ENCODE assay signal across 1 cellular context in the genomic region with DNA sequence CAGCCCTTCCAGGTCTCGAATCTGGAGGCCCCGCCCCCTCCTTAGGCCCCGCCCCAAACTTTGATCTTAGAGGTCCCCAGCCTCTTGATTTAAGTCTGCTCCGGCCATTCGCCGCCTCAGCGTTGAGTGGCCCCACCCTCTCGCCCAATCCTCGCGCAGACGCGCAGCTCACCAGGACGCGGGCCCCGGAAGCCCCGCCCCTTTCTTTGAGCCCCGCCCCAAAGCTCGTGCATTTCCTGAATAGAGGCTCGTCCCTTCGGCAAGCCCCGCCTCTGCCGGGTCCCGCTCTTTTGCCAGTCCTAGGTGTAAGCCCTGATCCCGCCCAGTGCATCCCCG.
TF ChIP-seq lines count a peak whose summit lies in the region.

No MANE protein-coding gene starts in this region.

TF ChIP-seq in SK-N-SH, 30 proteins besides CTCF, POLR2A, EP300 and RAD21 (continued from another document):
- TF ChIP-seq ZBTB33 (IDR thresholded peaks at IDR 0.05; ENCODE audit: borderline replicate concordance, low read depth), result no peak
- TF ChIP-seq, protein P1, sequence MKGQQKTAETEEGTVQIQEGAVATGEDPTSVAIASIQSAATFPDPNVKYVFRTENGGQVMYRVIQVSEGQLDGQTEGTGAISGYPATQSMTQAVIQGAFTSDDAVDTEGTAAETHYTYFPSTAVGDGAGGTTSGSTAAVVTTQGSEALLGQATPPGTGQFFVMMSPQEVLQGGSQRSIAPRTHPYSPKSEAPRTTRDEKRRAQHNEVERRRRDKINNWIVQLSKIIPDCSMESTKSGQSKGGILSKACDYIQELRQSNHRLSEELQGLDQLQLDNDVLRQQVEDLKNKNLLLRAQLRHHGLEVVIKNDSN (IDR thresholded peaks at IDR 0.05; ENCODE audit: borderline replicate concordance, low read depth), result no peak
- no peak for TF ChIP-seq YY1 (IDR thresholded peaks at IDR 0.05; ENCODE audit: low read depth)
- no peak for TF ChIP-seq TCF12 (IDR thresholded peaks at IDR 0.05)
- TF ChIP-seq FOXM1 (IDR thresholded peaks at IDR 0.05; ENCODE audit: low read depth), result no peak
- peak; percentile 32; the same call in 1 of the 2 replicates for TF ChIP-seq IRF3 (IDR thresholded peaks at IDR 0.05; ENCODE audit: low read depth, low read length)
- no peak for TF ChIP-seq REST (IDR thresholded peaks at IDR 0.05; ENCODE audit: low read depth, low read length)
- no peak for TF ChIP-seq TAF1 (IDR thresholded peaks at IDR 0.05; ENCODE audit: borderline replicate concordance, low read depth, low read length)
- TF ChIP-seq MAX (IDR thresholded peaks at IDR 0.05; ENCODE audit: low read depth), result no peak
- no peak for TF ChIP-seq JUND (IDR thresholded peaks at IDR 0.05)
- no peak; the same call in none of the 2 replicates for TF ChIP-seq ELF1 (IDR thresholded peaks at IDR 0.05)
- no peak for TF ChIP-seq GABPA (IDR thresholded peaks at IDR 0.05; ENCODE audit: low read depth)
- TF ChIP-seq NFIC (IDR thresholded peaks at IDR 0.05; ENCODE audit: borderline replicate concordance), result no peak
- TF ChIP-seq FOSL2 (IDR thresholded peaks at IDR 0.05; ENCODE audit: borderline replicate concordance, low read depth), result no peak
- TF ChIP-seq CHD2 (IDR thresholded peaks at IDR 0.05; ENCODE audit: low read length, partially characterized antibody), result peak; percentile 63
- no peak for TF ChIP-seq RCOR1 (IDR thresholded peaks at IDR 0.05; ENCODE audit: low read length)
- no peak for TF ChIP-seq SMC3 (IDR thresholded peaks at IDR 0.05; ENCODE audit: low read depth, low read length)
- no peak for TF ChIP-seq TEAD4 (IDR thresholded peaks at IDR 0.05; ENCODE audit: borderline replicate concordance, insufficient read depth)
- peak; percentile 19; the same call in 1 of the 2 replicates for TF ChIP-seq POLR2AphosphoS5 (IDR thresholded peaks at IDR 0.05; ENCODE audit: low read depth, low read length)
- TF ChIP-seq GATA2 (CRISPR knock-in tag; IDR thresholded peaks at IDR 0.05), result no peak
- TF ChIP-seq SIN3A (IDR thresholded peaks at IDR 0.05; ENCODE audit: borderline replicate concordance, low read depth, low read length), result no peak
- 0 out of 2 replicates have a peak, but pooled peaks have one; percentile 47 for TF ChIP-seq RFX5 (IDR thresholded peaks at IDR 0.05; ENCODE audit: low read length)
- no peak for TF ChIP-seq RXRA (IDR thresholded peaks at IDR 0.05; ENCODE audit: borderline replicate concordance, low read depth)
- no peak; the same call in 1 of the 2 replicates for TF ChIP-seq MXI1 (IDR thresholded peaks at IDR 0.05; ENCODE audit: low read depth, low read length)
- peak; percentile 73 for TF ChIP-seq NRF1 (IDR thresholded peaks at IDR 0.05; ENCODE audit: low read depth, low read length)
- TF ChIP-seq EZH2phosphoT487 (IDR thresholded peaks at IDR 0.05; ENCODE audit: borderline replicate concordance, low read depth), result no peak
- TF ChIP-seq USF2 (IDR thresholded peaks at IDR 0.05; ENCODE audit: borderline replicate concordance, low read depth, low read length), result no peak
- TF ChIP-seq MEF2A (IDR thresholded peaks at IDR 0.05; ENCODE audit: borderline replicate concordance, low read depth), result no peak
- TF ChIP-seq PBX3 (IDR thresholded peaks at IDR 0.05), result peak; percentile 91
